In the genomic region with DNA sequence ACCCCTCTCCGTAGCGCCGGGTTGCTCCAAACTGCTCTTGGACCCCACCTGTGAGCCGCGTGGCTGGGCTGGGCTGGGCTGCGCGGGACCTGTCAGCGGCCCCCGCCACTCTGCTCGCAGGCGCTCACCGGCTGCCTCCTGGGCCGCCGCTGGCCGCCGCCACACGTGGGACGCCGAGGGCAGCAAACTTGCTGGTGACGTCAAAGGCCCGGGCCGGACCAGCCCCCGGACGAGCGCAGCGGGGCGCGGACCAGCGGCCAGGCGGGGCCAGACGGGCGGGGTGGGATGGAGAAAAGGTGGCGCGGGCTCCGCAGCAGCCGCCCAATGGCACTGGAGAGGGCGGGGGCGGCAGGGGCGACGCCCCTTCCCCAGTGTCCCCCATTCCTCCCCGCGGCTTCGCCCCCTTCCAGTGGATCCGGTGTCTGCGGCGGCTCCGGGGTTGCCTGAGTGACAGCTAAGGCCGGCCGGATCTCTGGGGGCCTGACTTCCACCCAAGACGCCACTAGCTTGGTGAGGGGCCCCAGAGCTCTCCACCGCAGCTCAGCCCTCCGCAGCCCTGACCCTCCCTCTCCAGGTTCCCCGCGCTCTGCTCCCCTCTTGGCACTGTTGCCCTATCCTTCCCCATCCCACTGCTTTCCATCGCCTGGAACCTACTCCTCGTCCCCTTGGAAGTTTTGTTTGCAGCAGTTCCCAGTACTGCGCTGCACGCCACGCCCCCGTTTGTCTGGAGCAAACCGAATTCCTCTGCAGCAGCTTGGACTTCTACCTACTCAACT, we compare ENCODE assay signal across 8 cellular contexts. TPM values are rescaled to one million over a fixed set of nuclear protein-coding genes. Genes with fewer than 3 reads are reported as not detected.
DNase-seq lines count a peak whose midpoint lies in the region; ATAC-seq and TF ChIP-seq lines count a peak whose summit lies in the region.

Gene HS3ST3A1 (minus strand): TSS at position 154 of the 776 bp plus-strand sequence. CDS start 800 bp downstream, outside the sequence.

- H3K4me3 Mint-ChIP-seq in Calu3 (ENCODE audit: low read depth, unreplicated experiment), result peak within 1 kb of the TSS; percentile 54

- DNase-seq in Calu3, result peak; percentile 7
- peak in 2 of 3 donors; percentile 48 for DNase-seq in Peyer's patch
- DNase-seq in ecto neural progenitor cell (ENCODE audit: low spot score), result peak; percentile 96
- DNase-seq in lung (ENCODE audit: low spot score), result no peak
- peak; percentile 37 to 58 for DNase-seq in uterus
- no peak for DNase-seq in NCI-H345 (lab: John Stamatoyannopoulos, UW)
- DNase-seq in posterior vena cava (ENCODE audit: low spot score), result no peak

- H3K9me3 ChIP-seq in Peyer's patch (no peaks in the 10 kb centered on the region), lung (ENCODE audit: control insufficient read depth in 2 of 2, insufficient read depth in 1 of 2, low read length in 1 of 2) (peaks cover 0 to 6% of the 10 kb centered on the region in 2 donors), uterus (no peaks in the 10 kb centered on the region)

- ATAC-seq in lung (ENCODE audit: insufficient read depth, low FRiP score), result peak; percentile 63
- no peak for ATAC-seq in HG02973 (IDR thresholded peaks at IDR 0.05; ENCODE audit: unreplicated experiment)

- H3K27ac Mint-ChIP-seq in Calu3 (ENCODE audit: unreplicated experiment), result no peak within 1 kb of the TSS

- H3K36me3 ChIP-seq in Peyer's patch, result no peaks in the 10 kb centered on the region
- no peaks in the 10 kb centered on the region for H3K36me3 ChIP-seq in lung (ENCODE audit: control insufficient read depth in 2 of 2, insufficient read depth in 2 of 2, low read length in 2 of 2)
- H3K36me3 ChIP-seq in uterus, result no peaks in the 10 kb centered on the region

- H3K36me3 Mint-ChIP-seq in Calu3 (ENCODE audit: insufficient read depth, unreplicated experiment), result peaks cover 5% of the 10 kb centered on the region

- H3K27me3 ChIP-seq in Peyer's patch, result peaks cover 0 to 8% of the 10 kb centered on the region in 2 donors
- H3K27me3 ChIP-seq in lung (ENCODE audit: control insufficient read depth, insufficient read depth), result peaks cover 20% of the 10 kb centered on the region
- H3K27me3 ChIP-seq in uterus, result peaks cover 4 to 21% of the 10 kb centered on the region in 2 donors

- H3K4me1 ChIP-seq in Peyer's patch (peaks cover 0 to 17% (median 0%) of the 10 kb centered on the region in 4 donors), lung (ENCODE audit: control insufficient read depth in 2 of 2, insufficient read depth in 2 of 2, low read length in 2 of 2) (peaks cover 0 to 6% of the 10 kb centered on the region in 2 donors), uterus (peaks cover 0 to 16% of the 10 kb centered on the region in 2 donors)

- WGBS in lung, 2 donors, result 1% methylated on average over 53 to 61 of the region's 61 CpGs

- CTCF ChIA-PET in Calu3 (lab: Charles Lee), result interaction anchor here (0.7 kb wide), 1 partner anchor 8 kb away, joined by 3 read pairs; no protein-coding TSS in a partner anchor

- no TSS peak for BruUV-seq in Calu3 (replicated peaks; lab: Mats Ljungman, UMichigan)

- intact Hi-C loops in Calu3 (cut with micrococcal nuclease; ENCODE audit: unreplicated experiment), result no loop called here
- intact Hi-C loops in uterus (cut with DNase I; ENCODE audit: low total_unique reads), result no loop called here
- intact Hi-C loops in posterior vena cava (cut with DNase I), result no loop called here

- H3K4me1 Mint-ChIP-seq in Calu3 (ENCODE audit: low read depth, unreplicated experiment), result no peaks in the 10 kb centered on the region

- H3K27ac ChIP-seq in Peyer's patch (peak within 1 kb of the TSS; percentile 19 to 69 (median 45)), lung (ENCODE audit: low read depth in 1 of 2, low read length in 1 of 2) (peak within 1 kb of the TSS in 1 of 2 donors; percentile 24), uterus (peak within 1 kb of the TSS in 1 of 2 donors; percentile 42)

- H3K9me3 Mint-ChIP-seq in Calu3 (ENCODE audit: low read depth, unreplicated experiment), result peaks cover 8% of the 10 kb centered on the region

- TF ChIP-seq CTCF in Calu3 (IDR thresholded peaks at IDR 0.05; ENCODE audit: unreplicated experiment), result no peak
- no peak for TF ChIP-seq CTCF in Peyer's patch (IDR thresholded peaks at IDR 0.05)
- no peak for TF ChIP-seq CTCF in lung (IDR thresholded peaks at IDR 0.05; ENCODE audit: control extremely low read depth, extremely low read depth)
- TF ChIP-seq CTCF in uterus (IDR thresholded peaks at IDR 0.05), result no peak

- H3K4me3 ChIP-seq in Peyer's patch (peak within 1 kb of the TSS; percentile 30 to 52 (median 42)), lung (no peak within 1 kb of the TSS), uterus (peak within 1 kb of the TSS in 1 of 2 donors; percentile 30)

- peaks cover 16% of the 10 kb centered on the region for H3K27me3 Mint-ChIP-seq in Calu3 (ENCODE audit: unreplicated experiment)

- TF ChIP-seq POLR2A in Peyer's patch (IDR thresholded peaks at IDR 0.05), result no peak
- TF ChIP-seq POLR2A in uterus (IDR thresholded peaks at IDR 0.05), result peak in 1 of 2 donors; percentile 55

RNA-seq across cellular contexts. Expression of gene HS3ST3A1, which starts in this region (rescaled TPM):
- total RNA-seq in Calu3 (2022), result 0.61 TPM in 1 of 2 replicates, not detected in the other
- total RNA-seq in Peyer's patch, result 10 to 100 TPM in 1 of 4 donors, 1 to 10 TPM in 1, not detected in 2; 1.5 to 20.6 TPM
- 1 to 10 TPM; 3.8 to 8.0 TPM for total RNA-seq in lung
- 1 to 10 TPM in 1 of 2 donors, under 1 TPM in 1; 0.18 to 7.4 TPM for polyA plus RNA-seq in lung
- total RNA-seq in uterus, result 1 to 10 TPM in 3 of 4 donors, not detected in 1; 2.1 to 7.7 (median 5.0) TPM
- under 1 TPM; 0.24 to 0.28 TPM for total RNA-seq in posterior vena cava

Comparison
In these comparisons a context has a peak if more than half of its experiments do, and no peak if none do; other contexts are left out.
1. Peak in DNase-seq in Calu3; RNA of the gene not detected or under 1 TPM.
2. DNase-seq: peak in Peyer's patch (2 of 3), ecto neural progenitor cell (single experiment) and uterus (2 of 2); none in lung (single experiment), NCI-H345 (single experiment) and posterior vena cava (single experiment).